In genomic region chr11:5603326-5603725, GRCh38 we compare ENCODE assay signal across 27 cellular contexts. TPM values are rescaled to one million over a fixed set of nuclear protein-coding genes. Genes with fewer than 3 reads are reported as not detected.
"Had no signal": no experiment of that assay in that cellular context is flagged by ENCODE, and none has a peak within 500 bp of the region (broad histone marks: within the 10 kb centered on the region; RNA-seq: fewer than 3 reads in every experiment).

No MANE protein-coding gene starts in this region.

- H3K27ac ChIP-seq: dorsolateral prefrontal cortex, foreskin keratinocyte, lower lobe of right lung, right lobe of liver, stomach, WERI-Rb-1 had no signal

- FAIRE-seq: colon had no signal

- H3K4me1 ChIP-seq: right lobe of liver had no signal

- H3K4me3 ChIP-seq: dorsolateral prefrontal cortex, lower lobe of right lung, right lobe of liver, stomach had no signal

- H3K4me3 Mint-ChIP-seq: activated naive CD8-positive, alpha-beta T cell treated with anti-CD3 and anti-CD28 coated beads for 36 hours; mesothelial cell of epicardium; nephron; stimulated activated effector memory CD8-positive, alpha-beta T cell treated with anti-CD3 and anti-CD28 coated beads, Interleukin-12 subunit alpha, Interleukin-12 subunit beta, amount 100 ng/mL, for 72 hours had no signal

- ATAC-seq: foreskin keratinocyte; left colon; lower lobe of right lung; right lobe of liver; stimulated activated effector memory CD8-positive, alpha-beta T cell treated with anti-CD3 and anti-CD28 coated beads, Interleukin-12 subunit alpha, Interleukin-12 subunit beta, amount 100 ng/mL, for 72 hours had no signal

- H3K27me3 ChIP-seq: foreskin keratinocyte, right lobe of liver, stomach had no signal

- H3K27me3 Mint-ChIP-seq: activated naive CD8-positive, alpha-beta T cell treated with anti-CD3 and anti-CD28 coated beads for 36 hours had no signal

- H3K9me3 Mint-ChIP-seq: activated naive CD8-positive, alpha-beta T cell treated with anti-CD3 and anti-CD28 coated beads for 36 hours; mesothelial cell of epicardium; nephron; stimulated activated effector memory CD8-positive, alpha-beta T cell treated with anti-CD3 and anti-CD28 coated beads, Interleukin-12 subunit alpha, Interleukin-12 subunit beta, amount 100 ng/mL, for 72 hours had no signal

- H3K4me1 Mint-ChIP-seq: stimulated activated effector memory CD8-positive, alpha-beta T cell treated with anti-CD3 and anti-CD28 coated beads, Interleukin-12 subunit alpha, Interleukin-12 subunit beta, amount 100 ng/mL, for 72 hours had no signal

- H3K36me3 ChIP-seq: right lobe of liver, WERI-Rb-1 had no signal

- H3K27ac Mint-ChIP-seq: activated naive CD8-positive, alpha-beta T cell treated with anti-CD3 and anti-CD28 coated beads for 36 hours; mesothelial cell of epicardium; nephron; stimulated activated effector memory CD8-positive, alpha-beta T cell treated with anti-CD3 and anti-CD28 coated beads, Interleukin-12 subunit alpha, Interleukin-12 subunit beta, amount 100 ng/mL, for 72 hours had no signal

- H3K9me3 ChIP-seq: lower lobe of right lung, right lobe of liver, stomach had no signal

- DNase-seq: activated CD4-positive, alpha-beta T cell treated with anti-CD3 and anti-CD28 coated beads, Interleukin-2, amount 50 U/mL, for 4 hours; activated naive CD4-positive, alpha-beta T cell; activated naive CD8-positive, alpha-beta T cell treated with anti-CD3 and anti-CD28 coated beads for 36 hours; amniotic stem cell; islet precursor cell; left colon; lower lobe of right lung; right lobe of liver; stimulated activated CD4-positive, alpha-beta T cell treated with anti-CD3 and anti-CD28 coated beads, Interleukin-4, amount 100 ng/mL, for 24 hours; stomach; SW 1271; T-helper 2 cell; WERI-Rb-1 had no signal

- H3K36me3 Mint-ChIP-seq: activated naive CD8-positive, alpha-beta T cell treated with anti-CD3 and anti-CD28 coated beads for 36 hours; stimulated activated effector memory CD8-positive, alpha-beta T cell treated with anti-CD3 and anti-CD28 coated beads, Interleukin-12 subunit alpha, Interleukin-12 subunit beta, amount 100 ng/mL, for 72 hours had no signal

RNA-seq across cellular contexts. Expression of gene OR52B6, which starts 22.6 kb away (rescaled TPM):
- total RNA-seq: activated CD8-positive, alpha-beta memory T cell treated with anti-CD3 and anti-CD28 coated beads for 36 hours; activated naive CD8-positive, alpha-beta T cell treated with anti-CD3 and anti-CD28 coated beads for 36 hours; cardiac septum; epithelial cell of proximal tubule; fibroblast of lung; foreskin keratinocyte; left colon; lower lobe of right lung; mesothelial cell of epicardium; omental fat pad; pulmonary artery endothelial cell; right lobe of liver; stomach; urinary bladder had no signal
- polyA plus RNA-seq: fibroblast of lung, foreskin keratinocyte, stomach, thymus, urinary bladder had no signal

RNA-seq across cellular contexts. Expression of gene OR52H1, which starts 55.0 kb away (rescaled TPM):
- total RNA-seq: activated CD8-positive, alpha-beta memory T cell treated with anti-CD3 and anti-CD28 coated beads for 36 hours; activated naive CD8-positive, alpha-beta T cell treated with anti-CD3 and anti-CD28 coated beads for 36 hours; cardiac septum; epithelial cell of proximal tubule; foreskin keratinocyte; pulmonary artery endothelial cell had no signal
- polyA plus RNA-seq: fibroblast of lung, foreskin keratinocyte, stomach, thymus, urinary bladder had no signal
